Comparison of ENCODE assay signal across 24 cellular contexts in genomic region chr21:40563845-40564717, GRCh38.
DNase-seq lines count a peak whose midpoint lies in the region; ATAC-seq, FAIRE-seq and TF ChIP-seq lines count a peak whose summit lies in the region.
"Had no signal": no experiment of that assay in that cellular context is flagged by ENCODE, and none has a peak within 500 bp of the region (broad histone marks: within the 10 kb centered on the region; RNA-seq: fewer than 3 reads in every experiment).

No MANE protein-coding gene starts in this region.

- H3K27me3 ChIP-seq in hepatocyte: no peaks in the 10 kb centered on the region
- H3K27me3 ChIP-seq in CD8-positive, alpha-beta memory T cell (ENCODE audit: insufficient read depth, low read length, poor library complexity, severe bottlenecking): no peaks in the 10 kb centered on the region
- H3K27me3 ChIP-seq: BLaER1, MG63 had no signal

- no peak overlapping the region for H3K27ac Mint-ChIP-seq in CD8-positive, alpha-beta memory T cell
- H3K27ac Mint-ChIP-seq: CD4-positive, alpha-beta memory T cell; HFFc6; IgD-negative memory B cell had no signal

- no peaks in the 10 kb centered on the region for H4K20me1 ChIP-seq in hepatocyte (ENCODE audit: insufficient read depth, poor library complexity, severe bottlenecking)
- H4K20me1 ChIP-seq: BLaER1 had no signal

- FAIRE-seq in A549 (lab: Jason Lieb, UNC) (no peak), D721Med (lab: Jason Lieb, UNC) (no peak)
- FAIRE-seq: H54 had no signal

- H3K4me2 ChIP-seq in A549 (no peak overlapping the region), hepatocyte (no peak overlapping the region)
- H3K4me2 ChIP-seq: BLaER1, SK-N-SH had no signal

- no peak for TF ChIP-seq EP300 in A549 (IDR thresholded peaks at IDR 0.05)

- no peak overlapping the region for H3K4me3 ChIP-seq in A549
- no peak overlapping the region for H3K4me3 ChIP-seq in hepatocyte
- H3K4me3 ChIP-seq in CD8-positive, alpha-beta memory T cell (ENCODE audit: low read length): no peak overlapping the region
- H3K4me3 ChIP-seq: BLaER1, MG63 had no signal

- no peak overlapping the region for H3K4me3 Mint-ChIP-seq in CD8-positive, alpha-beta memory T cell
- H3K4me3 Mint-ChIP-seq: CD4-positive, alpha-beta memory T cell; HFFc6; IgD-negative memory B cell had no signal

- DNase-seq in A549 (ENCODE audit: low read depth in 1 of 2, low spot score in 1 of 2): no peak
- DNase-seq in NCI-H69 (lab: John Stamatoyannopoulos, UW): peak; percentile 23
- peak; percentile 46 for DNase-seq in hepatocyte (ENCODE audit: low spot score)
- peak; percentile 36 for DNase-seq in pons (ENCODE audit: low spot score)
- DNase-seq in CD8-positive, alpha-beta memory T cell: no peak
- DNase-seq in AML-193 (lab: John Stamatoyannopoulos, UW): no peak
- no peak for DNase-seq in D721Med (ENCODE audit: insufficient read length, low spot score)
- DNase-seq: Calu3; CD4-positive, alpha-beta memory T cell; DMS53; HFFc6; Kasumi-1; MG63; NCI-H1092; NCI-H1436 treated with DMSO at 0.1 percent for 48 hours; NCI-H2029 treated with DMSO at 0.1 percent for 48 hours; NCI-H2171 treated with DMSO at 0.1 percent for 48 hours; NCI-H446; OCI-M1; SHP77 treated with DMSO at 0.1 percent for 48 hours; SK-N-SH had no signal

- H3K9me2 ChIP-seq in hepatocyte (replicated peaks; ENCODE audit: insufficient read depth): no peaks in the 10 kb centered on the region
- H3K9me2 ChIP-seq: SK-N-SH had no signal

- H3K4me1 ChIP-seq in A549: no peaks in the 10 kb centered on the region
- peaks cover 5% of the 10 kb centered on the region for H3K4me1 ChIP-seq in hepatocyte (ENCODE audit: insufficient read depth)
- no peaks in the 10 kb centered on the region for H3K4me1 ChIP-seq in CD8-positive, alpha-beta memory T cell (ENCODE audit: insufficient read depth, low read length)
- H3K4me1 ChIP-seq: BLaER1 had no signal

- CTCF ChIA-PET in A549 (lab: Yijun Ruan, JAX): no interaction called here
- CTCF ChIA-PET in CD8-positive, alpha-beta memory T cell (lab: Charles Lee): no interaction called here

- no peaks in the 10 kb centered on the region for H3K36me3 Mint-ChIP-seq in CD8-positive, alpha-beta memory T cell
- H3K36me3 Mint-ChIP-seq: CD4-positive, alpha-beta memory T cell; IgD-negative memory B cell had no signal

- ATAC-seq in A549: no peak

- POLR2A ChIA-PET in A549 (lab: Yijun Ruan, JAX): no interaction called here
- POLR2A ChIA-PET in CD8-positive, alpha-beta memory T cell (lab: Charles Lee): no interaction called here

- no peaks in the 10 kb centered on the region for H3K4me1 Mint-ChIP-seq in CD8-positive, alpha-beta memory T cell
- H3K4me1 Mint-ChIP-seq: CD4-positive, alpha-beta memory T cell; IgD-negative memory B cell had no signal

- H2AFZ ChIP-seq in hepatocyte: no peak overlapping the region

- H3K27ac ChIP-seq in A549: no peak overlapping the region
- H3K27ac ChIP-seq in hepatocyte: peak overlapping the region; percentile 30
- H3K27ac ChIP-seq in CD8-positive, alpha-beta memory T cell (ENCODE audit: low read depth, low read length): no peak overlapping the region
- H3K27ac ChIP-seq: BLaER1 had no signal

- no peaks in the 10 kb centered on the region for H3K9me3 ChIP-seq in A549
- no peaks in the 10 kb centered on the region for H3K9me3 ChIP-seq in hepatocyte (ENCODE audit: low read depth)
- no peaks in the 10 kb centered on the region for H3K9me3 ChIP-seq in CD8-positive, alpha-beta memory T cell (ENCODE audit: low read length)
- H3K9me3 ChIP-seq: BLaER1, MG63, SK-N-SH had no signal

- no peaks in the 10 kb centered on the region for H3K79me2 ChIP-seq in hepatocyte

- TF ChIP-seq RAD21 in A549 (conservative IDR thresholded peaks at IDR 0.05 in 1 of 2, IDR thresholded peaks at IDR 0.05 in 1 of 2): no peak

- peaks cover 0 to 16% (median 3%) of the 10 kb centered on the region in 5 donors for H3K9me3 Mint-ChIP-seq in CD8-positive, alpha-beta memory T cell

- WGBS in A549 (ENCODE audit: missing lambda C conversion rate): 19% methylated on average over 10 of the region's 10 CpGs
- WGBS in hepatocyte (ENCODE audit: low lambda C conversion rate, missing lambda C conversion rate): 70% methylated on average over 10 of the region's 10 CpGs

- TF ChIP-seq POLR2A in A549 (IDR thresholded peaks at IDR 0.05; ENCODE audit: low read length): no peak

- peaks cover 0 to 1% of the 10 kb centered on the region in 2 donors for H3K27me3 Mint-ChIP-seq in CD8-positive, alpha-beta memory T cell
- H3K27me3 Mint-ChIP-seq: CD4-positive, alpha-beta memory T cell; IgD-negative memory B cell had no signal

- H3K36me3 ChIP-seq in hepatocyte (replicated peaks; ENCODE audit: insufficient read depth, low read depth): no peaks in the 10 kb centered on the region
- H3K36me3 ChIP-seq in CD8-positive, alpha-beta memory T cell (ENCODE audit: insufficient read depth, low read length): no peaks in the 10 kb centered on the region
- H3K36me3 ChIP-seq: BLaER1, MG63 had no signal

- TF ChIP-seq CTCF in A549 (IDR thresholded peaks at IDR 0.05): no peak
- TF ChIP-seq CTCF in hepatocyte (IDR thresholded peaks at IDR 0.05; ENCODE audit: poor library complexity): no peak
- no peak for TF ChIP-seq CTCF in D721Med (IDR thresholded peaks at IDR 0.05; ENCODE audit: insufficient read depth, missing control alignments)

TF ChIP-seq in A549, 52 proteins besides CTCF, POLR2A, EP300 and RAD21:
- TF ChIP-seq BCL3 (IDR thresholded peaks at IDR 0.05) (no peak), CBX2 (IDR thresholded peaks at IDR 0.05; ENCODE audit: borderline replicate concordance, low read depth) (no peak), MAFK (IDR thresholded peaks at IDR 0.05; ENCODE audit: partially characterized antibody) (peak; percentile 65)

Comparison
In these comparisons a context has a peak if more than half of its experiments do, and no peak if none do; other contexts are left out.
1. DNase-seq: peak in NCI-H69 (single experiment), hepatocyte (single experiment) and pons (single experiment); none in A549 (0 of 2), CD8-positive, alpha-beta memory T cell (0 of 5), AML-193 (0 of 2) and D721Med (single experiment).